ENCODE assay signal across 14 cellular contexts in genomic region chr19:14164088-14164487, GRCh38. TPM values are rescaled to one million over a fixed set of nuclear protein-coding genes. Genes with fewer than 3 reads are reported as not detected.
A peak's percentile ranks its signal among the peaks of the same experiment; 100 is the strongest.
DNase-seq lines count a peak whose midpoint lies in the region; ATAC-seq and TF ChIP-seq lines count a peak whose summit lies in the region.
"Had no signal": no experiment of that assay in that cellular context is flagged by ENCODE, and none has a peak within 500 bp of the region (broad histone marks: within the 10 kb centered on the region; RNA-seq: fewer than 3 reads in every experiment).

No MANE protein-coding gene starts in this region.

- no peak overlapping the region for H2BK15ac ChIP-seq in neuronal stem cell (ENCODE audit: low read length)

- peak overlapping the region; percentile 64 for H3K9ac ChIP-seq in neuronal stem cell (ENCODE audit: low read depth, low read length, poor library complexity)

- H2AFZ ChIP-seq in GM23338 (no peak overlapping the region), neuronal stem cell (ENCODE audit: low read length) (no peak overlapping the region)

- H3K27ac Mint-ChIP-seq in GM23338: no peak overlapping the region
- H3K27ac Mint-ChIP-seq in T-helper 17 cell: peak overlapping the region; percentile 41
- H3K27ac Mint-ChIP-seq: CD4-positive, CD25-positive, alpha-beta regulatory T cell had no signal

- no peaks in the 10 kb centered on the region for H3K79me2 ChIP-seq in GM23338 (replicated peaks; ENCODE audit: insufficient read depth)

- H3K79me1 ChIP-seq in neuronal stem cell (ENCODE audit: low read depth, low read length): peaks cover 8% of the 10 kb centered on the region

- no peaks in the 10 kb centered on the region for H3K9me3 ChIP-seq in T-helper 17 cell (ENCODE audit: control insufficient read depth, low read length, poor library complexity, severe bottlenecking)
- peaks cover 0 to 1% of the 10 kb centered on the region in 2 donors for H3K9me3 ChIP-seq in neuronal stem cell (replicated peaks in 1 of 2; ENCODE audit: control insufficient read depth in 2 of 2, insufficient read depth in 1 of 2, low read depth in 1 of 2, low read length in 2 of 2)
- H3K9me3 ChIP-seq: A549 had no signal

- H3K4me3 ChIP-seq in GM23338: no peak overlapping the region
- H3K4me3 ChIP-seq in neuronal stem cell (ENCODE audit: low read length in 2 of 2): no peak overlapping the region
- H3K4me3 ChIP-seq: A549 had no signal

- peaks cover 5% of the 10 kb centered on the region; the same call in 1 of the 2 replicates for H4K20me1 ChIP-seq in GM23338 (replicated peaks; ENCODE audit: insufficient read depth)

- H4K91ac ChIP-seq in neuronal stem cell (ENCODE audit: low read depth, low read length, poor library complexity): no peak overlapping the region

- H3F3A ChIP-seq in GM23338 (replicated peaks; ENCODE audit: low read depth): 0 out of 2 replicates have a peak, but pooled peaks cover 3% of the 10 kb centered on the region

- ATAC-seq in GM23338 (peak; percentile 18), T-helper 17 cell (no peak), GM19455 (IDR thresholded peaks at IDR 0.05; ENCODE audit: unreplicated experiment) (no peak)
- ATAC-seq: A549, HCT116 had no signal

- no peak overlapping the region for H2BK5ac ChIP-seq in neuronal stem cell (ENCODE audit: low read length)

- H3K4me1 Mint-ChIP-seq in GM23338: peaks cover 22% of the 10 kb centered on the region
- peaks cover 25% of the 10 kb centered on the region for H3K4me1 Mint-ChIP-seq in T-helper 17 cell

- no peaks in the 10 kb centered on the region; the same call in 1 of the 2 replicates for H3K4me1 ChIP-seq in GM23338 (ENCODE audit: insufficient read depth)
- peaks cover 12 to 24% of the 10 kb centered on the region in 2 donors for H3K4me1 ChIP-seq in neuronal stem cell (ENCODE audit: control insufficient read depth in 2 of 2, insufficient read depth in 1 of 2, low read depth in 1 of 2, low read length in 2 of 2)
- H3K4me1 ChIP-seq: A549 had no signal

- no peak overlapping the region for H3K4me3 Mint-ChIP-seq in GM23338
- H3K4me3 Mint-ChIP-seq in T-helper 17 cell: no peak overlapping the region
- H3K4me3 Mint-ChIP-seq: CD4-positive, CD25-positive, alpha-beta regulatory T cell had no signal

- H3K36me3 ChIP-seq in GM23338 (ENCODE audit: insufficient read depth) (no peaks in the 10 kb centered on the region; the same call in 1 of the 2 replicates), neuronal stem cell (replicated peaks in 1 of 2; ENCODE audit: control insufficient read depth in 2 of 2, insufficient read depth in 2 of 2, low read length in 2 of 2) (peaks cover 34 to 41% of the 10 kb centered on the region in 2 donors)

- no peak for TF ChIP-seq CTCF in GM23338 (conservative IDR thresholded peaks at IDR 0.05; ENCODE audit: low read depth in 2 of 2)

- H3K36me3 Mint-ChIP-seq in GM23338 (ENCODE audit: low read depth): peaks cover 24% of the 10 kb centered on the region
- no peaks in the 10 kb centered on the region for H3K36me3 Mint-ChIP-seq in T-helper 17 cell (ENCODE audit: low read depth)
- H3K36me3 Mint-ChIP-seq: CD4-positive, CD25-positive, alpha-beta regulatory T cell had no signal

- no peaks in the 10 kb centered on the region for H3K9me3 Mint-ChIP-seq in GM23338
- H3K9me3 Mint-ChIP-seq: CD4-positive, CD25-positive, alpha-beta regulatory T cell had no signal

- H3K4me2 ChIP-seq in GM23338 (no peak overlapping the region), neuronal stem cell (ENCODE audit: insufficient read depth, low read length, poor library complexity, severe bottlenecking) (no peak overlapping the region)
- H3K4me2 ChIP-seq: A549 had no signal

- H2BK120ac ChIP-seq in neuronal stem cell (ENCODE audit: low read depth, low read length): no peak overlapping the region

- no peak overlapping the region for H3K4ac ChIP-seq in neuronal stem cell (ENCODE audit: low read length)

- H3K27ac ChIP-seq in GM23338 (ENCODE audit: low read depth) (no peak overlapping the region), neuronal stem cell (replicated peaks; ENCODE audit: low read length) (no peak overlapping the region)
- H3K27ac ChIP-seq: A549 had no signal

- H3K27me3 Mint-ChIP-seq in GM23338 (ENCODE audit: insufficient read depth, low read depth, poor library complexity) (peaks cover 5% of the 10 kb centered on the region), T-helper 17 cell (no peaks in the 10 kb centered on the region)
- H3K27me3 Mint-ChIP-seq: CD4-positive, CD25-positive, alpha-beta regulatory T cell had no signal

- H3K27me3 ChIP-seq in GM23338 (ENCODE audit: insufficient read depth) (no peaks in the 10 kb centered on the region), neuronal stem cell (ENCODE audit: control insufficient read depth in 3 of 3, insufficient read depth in 3 of 3, low read depth in 1 of 3, low read length in 3 of 3) (no peaks in the 10 kb centered on the region)

- H2BK12ac ChIP-seq in neuronal stem cell (ENCODE audit: low read length): no peak overlapping the region

- no CpG with 5 or more reads among the region's 11 CpGs for WGBS in neuronal stem cell (ENCODE audit: extremely low coverage in 2 of 2, insufficient read length in 2 of 2, insufficient replicate concordance in 1 of 2), 2 donors

- no peak overlapping the region for H4K8ac ChIP-seq in neuronal stem cell (ENCODE audit: low read depth, low read length)

- no peaks in the 10 kb centered on the region for H3K9me2 ChIP-seq in GM23338 (ENCODE audit: insufficient read depth)

- H3K23ac ChIP-seq in neuronal stem cell (ENCODE audit: low read depth, low read length, poor library complexity): no peak overlapping the region

- peak overlapping the region; percentile 81 for H2AK5ac ChIP-seq in neuronal stem cell (ENCODE audit: low read depth, low read length)

- peak overlapping the region; percentile 71 for H3K18ac ChIP-seq in neuronal stem cell (ENCODE audit: low read length)

- H3K14ac ChIP-seq in neuronal stem cell (ENCODE audit: low read length): no peak overlapping the region

- no peak for DNase-seq in GM23338 (ENCODE audit: low spot score)
- DNase-seq in T-helper 17 cell: no peak
- peak; percentile 22 for DNase-seq in iPS-NIHi11 (ENCODE audit: low spot score)
- DNase-seq in neuronal stem cell (ENCODE audit: low spot score): no peak
- DNase-seq in HuH-7 (ENCODE audit: low spot score): no peak
- no peak for DNase-seq in hypothalamus (lab: John Stamatoyannopoulos, UW)
- DNase-seq: CD4-positive, CD25-positive, alpha-beta regulatory T cell; DMS79 treated with DMSO at 0.1 percent for 48 hours; EL; IMR-90; KG1 had no signal

TF ChIP-seq in GM23338, 12 proteins besides CTCF, POLR2A, EP300 and RAD21 (continues in another document):
- TF ChIP-seq EZH2phosphoT487 (IDR thresholded peaks at IDR 0.05; ENCODE audit: unreplicated experiment) (no peak), REST (IDR thresholded peaks at IDR 0.05; ENCODE audit: unreplicated experiment) (no peak), EZH2 (IDR thresholded peaks at IDR 0.05; ENCODE audit: low read depth, unreplicated experiment) (no peak), ZNF331 (CRISPR knock-in tag; IDR thresholded peaks at IDR 0.05; ENCODE audit: low read depth) (no peak), ZNF114 (CRISPR knock-in tag; IDR thresholded peaks at IDR 0.05) (no peak), POLR2AphosphoS5 (IDR thresholded peaks at IDR 0.05; ENCODE audit: low read depth) (no peak), NANOG (IDR thresholded peaks at IDR 0.05; ENCODE audit: borderline replicate concordance) (no peak)

RNA-seq across cellular contexts. Expression of gene ASF1B, which starts 27.7 kb away (rescaled TPM):
- 33.3 and 37.1 TPM in 2 replicates for total RNA-seq in GM23338 (2014; rRNA removed; shearing (Covaris generic))
- 33.8 and 36.9 TPM in 2 replicates for polyA plus RNA-seq in GM23338 (2016; fragmentation: Nextera tagmentation; extraction: Ambion mirVana)
- 1 to 10 TPM; 1.5 to 1.9 TPM for total RNA-seq in T-helper 17 cell
- polyA plus RNA-seq in neuronal stem cell (2013, experiment 1 of 2): 32.1 TPM
- 30.3 TPM for polyA plus RNA-seq in neuronal stem cell (2013, experiment 2 of 2)

RNA-seq across cellular contexts. Expression of gene ADGRL1, which starts 41.9 kb away (rescaled TPM):
- 84.0 and 100 TPM in 2 replicates for total RNA-seq in GM23338 (2014; rRNA removed; shearing (Covaris generic))
- 20.6 and 21.8 TPM in 2 replicates for polyA plus RNA-seq in GM23338 (2016; fragmentation: Nextera tagmentation; extraction: Ambion mirVana)
- 10 to 100 TPM; 14.9 to 30.8 TPM for total RNA-seq in T-helper 17 cell
- 41.4 TPM for polyA plus RNA-seq in neuronal stem cell (2013, experiment 1 of 2)
- polyA plus RNA-seq in neuronal stem cell (2013, experiment 2 of 2): 42.1 TPM

RNA-seq across cellular contexts. Expression of gene PRKACA, which starts 46.5 kb away (rescaled TPM):
- total RNA-seq in GM23338 (2014; rRNA removed; shearing (Covaris generic)): 25.7 and 31.3 TPM in 2 replicates
- 12.3 and 13.0 TPM in 2 replicates for polyA plus RNA-seq in GM23338 (2016; fragmentation: Nextera tagmentation; extraction: Ambion mirVana)
- total RNA-seq in T-helper 17 cell: 10 to 100 TPM; 35.2 to 38.5 TPM
- polyA plus RNA-seq in neuronal stem cell (2013, experiment 1 of 2): 66.8 TPM
- 67.2 TPM for polyA plus RNA-seq in neuronal stem cell (2013, experiment 2 of 2)

Comparison
In these comparisons a context has a peak if more than half of its experiments do, and no peak if none do; other contexts are left out.
1. RNA of gene ASF1B, which starts 27.7 kb away (total RNA-seq): 33.3 to 37.1 TPM in GM23338; 1.5 to 1.9 TPM in T-helper 17 cell; every median in the first group is over 10 times any median in the second.